ENCODE assay signal across 8 cellular contexts in genomic region chr6:105087571-105088211, GRCh38.
DNase-seq lines count a peak whose midpoint lies in the region; ATAC-seq and TF ChIP-seq lines count a peak whose summit lies in the region.

No MANE protein-coding gene starts in this region.

- no peaks in the 10 kb centered on the region for H3K36me3 Mint-ChIP-seq in glutamatergic neuron (ENCODE audit: unreplicated experiment)

- no peak for DNase-seq in AG04449 (ENCODE audit: low read depth, low spot score)
- peak; percentile 54 for DNase-seq in G401 (ENCODE audit: low spot score)
- peak; percentile 15 for DNase-seq in NCI-H2081 treated with DMSO at 0.1 percent for 48 hours (lab: John Stamatoyannopoulos, UW)
- no peak for DNase-seq in glutamatergic neuron
- peak; percentile 27 for DNase-seq in retina

- ATAC-seq in HG02759 (IDR thresholded peaks at IDR 0.05; ENCODE audit: unreplicated experiment) (peak; percentile 79), GM19328 (IDR thresholded peaks at IDR 0.05; ENCODE audit: unreplicated experiment) (no peak)

- no peak overlapping the region for H3K4me3 ChIP-seq in AG04449 (ENCODE audit: low read depth, low read length)
- no peak overlapping the region for H3K4me3 ChIP-seq in WI38 (ENCODE audit: low read depth, low read length)

- CTCF ChIA-PET in AG04449 (lab: Yijun Ruan, JAX) = interaction anchor here (0.6 to 11.2 kb wide), 61 partner anchors 9 to 343 kb away, joined by 3 to 301 read pairs (median 5); partner anchors contain the start of gene PREP

- in situ Hi-C loops in G401 (cut with HindIII; ENCODE audit: low sequenced_read_pairs) = no loop called here

- H3K27ac Mint-ChIP-seq in glutamatergic neuron (ENCODE audit: unreplicated experiment) = no peak overlapping the region

- peaks cover 6% of the 10 kb centered on the region for H3K4me1 Mint-ChIP-seq in glutamatergic neuron (ENCODE audit: low read depth, unreplicated experiment)

- H3K4me3 Mint-ChIP-seq in glutamatergic neuron (ENCODE audit: unreplicated experiment) = no peak overlapping the region

- POLR2A ChIA-PET in AG04449 (lab: Yijun Ruan, JAX) = interaction anchor here (0.7 to 1.0 kb wide), 2 partner anchors 275 to 315 kb away, joined by 3 to 5 read pairs; partner anchors contain the start of gene PREP

- peaks cover 13% of the 10 kb centered on the region for H3K9me3 Mint-ChIP-seq in glutamatergic neuron (ENCODE audit: unreplicated experiment)

- peaks cover 5% of the 10 kb centered on the region for H3K27me3 Mint-ChIP-seq in glutamatergic neuron (ENCODE audit: unreplicated experiment)

- TF ChIP-seq CTCF in AG04449 (IDR thresholded peaks at IDR 0.05; ENCODE audit: insufficient read depth, low read length, missing control alignments) = peak; percentile 54
- TF ChIP-seq CTCF in WI38 (IDR thresholded peaks at IDR 0.05; ENCODE audit: low read depth, low read length) = peak; percentile 51; the same call in 1 of the 2 replicates
- TF ChIP-seq CTCF in glutamatergic neuron (IDR thresholded peaks at IDR 0.05; ENCODE audit: partially characterized antibody, unreplicated experiment) = peak; percentile 88

Comparison
In these comparisons a context has a peak if more than half of its experiments do, and no peak if none do; other contexts are left out.
1. DNase-seq: peak in G401 (single experiment), NCI-H2081 treated with DMSO at 0.1 percent for 48 hours (single experiment) and retina (single experiment); none in AG04449 (single experiment) and glutamatergic neuron (single experiment).
2. Peak in every context shown above with its lines, with median percentiles within 50 percentile points of each other: CTCF ChIP-seq.